In genomic region chr19:53865918-53866696, GRCh38 we compare ENCODE assay signal across 1 cellular context.
A peak's percentile ranks its signal among the peaks of the same experiment; 100 is the strongest.
TF ChIP-seq lines count a peak whose summit lies in the region.

No MANE protein-coding gene starts in this region.

TF ChIP-seq in WTC11, 78 proteins besides CTCF, POLR2A, EP300 and RAD21 (continued from another document):
- TF ChIP-seq ARID4B (CRISPR knock-in tag; IDR thresholded peaks at IDR 0.05; ENCODE audit: borderline replicate concordance) (0 out of 2 replicates have a peak, but pooled peaks have one; percentile 40), IRF2 (CRISPR knock-in tag; IDR thresholded peaks at IDR 0.05; ENCODE audit: borderline replicate concordance, low read depth) (no peak), KAT7 (CRISPR knock-in tag; IDR thresholded peaks at IDR 0.05; ENCODE audit: borderline replicate concordance) (peak; percentile 65), PRDM15 (CRISPR knock-in tag; IDR thresholded peaks at IDR 0.05) (peak; percentile 53), ZNF281 (CRISPR knock-in tag; IDR thresholded peaks at IDR 0.05) (peak; percentile 46; the same call in 1 of the 2 replicates), ATF2 (CRISPR knock-in tag; IDR thresholded peaks at IDR 0.05; ENCODE audit: borderline replicate concordance, low read depth) (no peak), FOXP4 (CRISPR knock-in tag; IDR thresholded peaks at IDR 0.05) (peak; percentile 57; the same call in 1 of the 2 replicates), MAX (CRISPR knock-in tag; IDR thresholded peaks at IDR 0.05) (peak; percentile 51; the same call in 1 of the 2 replicates), GABPB1 (CRISPR knock-in tag; IDR thresholded peaks at IDR 0.05) (peak; percentile 68; the same call in 1 of the 2 replicates), ZNF416 (CRISPR knock-in tag; IDR thresholded peaks at IDR 0.05) (0 out of 2 replicates have a peak, but pooled peaks have one; percentile 9), ESRRA (CRISPR knock-in tag; IDR thresholded peaks at IDR 0.05; ENCODE audit: borderline replicate concordance) (0 out of 2 replicates have a peak, but pooled peaks have one; percentile 19), TP53 (CRISPR knock-in tag; IDR thresholded peaks at IDR 0.05) (0 out of 2 replicates have a peak, but pooled peaks have one; percentile 19), HMGA2 (CRISPR knock-in tag; IDR thresholded peaks at IDR 0.05) (no peak), PRRX2 (CRISPR knock-in tag; IDR thresholded peaks at IDR 0.05) (no peak)
